In genomic region chr10:96910488-96911395, GRCh38 we compare ENCODE assay signal across 8 cellular contexts.
DNase-seq lines count a peak whose midpoint lies in the region; ATAC-seq, FAIRE-seq and TF ChIP-seq lines count a peak whose summit lies in the region.

No MANE protein-coding gene starts in this region.

- no peak overlapping the region for H3K9ac ChIP-seq in GM12878 (ENCODE audit: control insufficient read depth, insufficient read depth, low read length)

- H3K4me1 ChIP-seq in GM12878 (ENCODE audit: control insufficient read depth, insufficient read depth, low read length) = 0 out of 2 replicates have a peak, but pooled peaks cover 3% of the 10 kb centered on the region

- POLR2A ChIA-PET in GM12878 (lab: Charles Lee) = interaction anchor here (0.6 kb wide), 1 partner anchor 113 kb away, joined by 3 read pairs; no protein-coding TSS in a partner anchor

- no peaks in the 10 kb centered on the region for H3K9me3 ChIP-seq in GM12878 (replicated peaks; ENCODE audit: control insufficient read depth, insufficient read depth, low read length)

- no peak overlapping the region for H3K4me2 ChIP-seq in GM12878 (ENCODE audit: control insufficient read depth, insufficient read depth)

- peak; percentile 69 for TF ChIP-seq RAD21 in GM12878 (IDR thresholded peaks at IDR 0.05; ENCODE audit: insufficient read depth, low read depth, low read length)

- no peaks in the 10 kb centered on the region for H4K20me1 ChIP-seq in GM12878 (ENCODE audit: control insufficient read depth, insufficient read depth)

- H3K27ac ChIP-seq in GM12878 (ENCODE audit: control insufficient read depth, insufficient read depth) = peak overlapping the region; percentile 24; the same call in 1 of the 2 replicates

- no peak for FAIRE-seq in GM12878 (lab: Jason Lieb, UNC)

- no peaks in the 10 kb centered on the region for H3K27me3 ChIP-seq in GM12878 (replicated peaks in 1 of 2; ENCODE audit: control insufficient read depth in 2 of 2, insufficient read depth in 2 of 2, low read length in 1 of 2)

- SMC1A ChIA-PET in GM12878 (lab: Charles Lee; ENCODE audit: uncharacterized antibody, unreplicated experiment) = interaction anchor here (0.8 to 4.4 kb wide), 18 partner anchors 9 to 536 kb away, joined by 3 to 70 read pairs (median 4); no protein-coding TSS in a partner anchor

- ATAC-seq in Right ventricle myocardium superior (ENCODE audit: poor library complexity) = peak; percentile 53
- no peak for ATAC-seq in Right ventricle myocardium inferior
- peak; percentile 84 for ATAC-seq in GM12878

- peak; percentile 65 to 67 (median 66) for TF ChIP-seq CTCF in GM12878 (IDR thresholded peaks at IDR 0.05 in 2 of 3, conservative IDR thresholded peaks at IDR 0.05 in 1 of 3; ENCODE audit: control insufficient read depth in 2 of 3, extremely low read depth in 1 of 3, insufficient read depth in 1 of 3, low read depth in 3 of 3, low read length in 3 of 3)

- peaks cover 2 to 5% of the 10 kb centered on the region in 2 experiments for H3K36me3 ChIP-seq in GM12878 (ENCODE audit: control insufficient read depth in 2 of 2, insufficient read depth in 2 of 2, low read length in 1 of 2)

- CTCF ChIA-PET in GM12878 (lab: Yijun Ruan, JAX) = interaction anchor here (0.6 to 3.9 kb wide), 41 partner anchors 7 to 165 kb away, joined by 3 to 110 read pairs (median 4); no protein-coding TSS in a partner anchor

- in situ Hi-C loops in GM12878 (cut with MboI) = no loop called here

- no peak for TF ChIP-seq POLR2A in GM12878 (IDR thresholded peaks at IDR 0.05; ENCODE audit: low read depth, low read length)

- H3K79me2 ChIP-seq in GM12878 (ENCODE audit: control insufficient read depth, insufficient read depth, low read length) = peaks cover 21% of the 10 kb centered on the region

- RAD21 ChIA-PET in GM12878 (lab: Charles Lee; ENCODE audit: unreplicated experiment) = interaction anchor here (0.7 to 3.7 kb wide), 13 partner anchors 9 to 192 kb away, joined by 3 to 43 read pairs (median 3); no protein-coding TSS in a partner anchor

- DNase-seq in Right ventricle myocardium superior (no peak), Right ventricle myocardium inferior (ENCODE audit: missing footprints) (no peak), NAMALWA (ENCODE audit: low spot score) (peak; percentile 67), GM12878 (ENCODE audit: low read depth, low spot score) (peak; percentile 28), kidney tubule cell (ENCODE audit: low spot score) (peak; percentile 56), NCI-H1092 (lab: John Stamatoyannopoulos, UW) (no peak), GOT3 (lab: John Stamatoyannopoulos, UW) (no peak)
- no peak for DNase-seq in activated naive CD4-positive, alpha-beta T cell (lab: John Stamatoyannopoulos, UW)

- TF ChIP-seq EP300 in GM12878 (IDR thresholded peaks at IDR 0.05; ENCODE audit: borderline replicate concordance in 1 of 2, control insufficient read depth in 1 of 2, low read depth in 2 of 2, low read length in 2 of 2) = no peak

- BruUV-seq in GM12878 (replicated peaks; lab: Mats Ljungman, UMichigan) = TSS peak; percentile 6

- intact Hi-C loops in Right ventricle myocardium superior (cut with DNase I) = loop anchor here (5.0 kb wide), 1 partner anchor 117 kb away; no protein-coding TSS in a partner anchor
- intact Hi-C loops in Right ventricle myocardium inferior (cut with DNase I) = loop anchor here (5.0 kb wide), 2 partner anchors 78 to 112 kb away; partner anchors contain the start of gene LCOR
- intact Hi-C loops in GM12878 (cut with micrococcal nuclease; ENCODE audit: unreplicated experiment) = loop anchor here (1.0 to 5.0 kb wide), 2 partner anchors 78 to 115 kb away; partner anchors contain the start of gene LCOR

- H3K4me3 ChIP-seq in GM12878 = no peak overlapping the region

- WGBS in GM12878 (ENCODE audit: insufficient coverage, insufficient replicate concordance, low lambda C conversion rate, missing lambda C conversion rate) = 75% methylated on average over 13 of the region's 13 CpGs

- H2AFZ ChIP-seq in GM12878 (ENCODE audit: control insufficient read depth, low read depth, low read length) = no peak overlapping the region

TF ChIP-seq in GM12878, 131 proteins besides CTCF, POLR2A, EP300 and RAD21:
- TF ChIP-seq GATAD2B (conservative IDR thresholded peaks at IDR 0.05; ENCODE audit: low read depth) = no peak
- TF ChIP-seq HDAC2 (IDR thresholded peaks at IDR 0.05) = no peak
- no peak for TF ChIP-seq ESRRA (IDR thresholded peaks at IDR 0.05; ENCODE audit: low read length)
- no peak for TF ChIP-seq YY1 (IDR thresholded peaks at IDR 0.05; ENCODE audit: low read depth, low read length)
- no peak for TF ChIP-seq CREB1 (IDR thresholded peaks at IDR 0.05; ENCODE audit: low read depth)
- no peak for TF ChIP-seq RB1 (IDR thresholded peaks at IDR 0.05; ENCODE audit: borderline replicate concordance)
- TF ChIP-seq ATF7 (IDR thresholded peaks at IDR 0.05; ENCODE audit: low read depth) = 0 out of 2 replicates have a peak, but pooled peaks have one; percentile 14
- TF ChIP-seq, protein P1, sequence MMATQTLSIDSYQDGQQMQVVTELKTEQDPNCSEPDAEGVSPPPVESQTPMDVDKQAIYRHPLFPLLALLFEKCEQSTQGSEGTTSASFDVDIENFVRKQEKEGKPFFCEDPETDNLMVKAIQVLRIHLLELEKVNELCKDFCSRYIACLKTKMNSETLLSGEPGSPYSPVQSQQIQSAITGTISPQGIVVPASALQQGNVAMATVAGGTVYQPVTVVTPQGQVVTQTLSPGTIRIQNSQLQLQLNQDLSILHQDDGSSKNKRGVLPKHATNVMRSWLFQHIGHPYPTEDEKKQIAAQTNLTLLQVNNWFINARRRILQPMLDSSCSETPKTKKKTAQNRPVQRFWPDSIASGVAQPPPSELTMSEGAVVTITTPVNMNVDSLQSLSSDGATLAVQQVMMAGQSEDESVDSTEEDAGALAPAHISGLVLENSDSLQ (IDR thresholded peaks at IDR 0.05) = peak; percentile 55; the same call in 1 of the 2 replicates
- TF ChIP-seq IKZF1 (conservative IDR thresholded peaks at IDR 0.05) = no peak
- TF ChIP-seq IRF4 (IDR thresholded peaks at IDR 0.05; ENCODE audit: low read depth, low read length) = no peak
- no peak for TF ChIP-seq DPF2 (IDR thresholded peaks at IDR 0.05)
- TF ChIP-seq SMC3 (IDR thresholded peaks at IDR 0.05; ENCODE audit: borderline replicate concordance, low read length) = peak; percentile 56; the same call in 1 of the 2 replicates
- TF ChIP-seq STAT1 (conservative IDR thresholded peaks at IDR 0.05) = no peak
- TF ChIP-seq SUZ12 (IDR thresholded peaks at IDR 0.05; ENCODE audit: unreplicated experiment) = no peak
- TF ChIP-seq NR2F1 (conservative IDR thresholded peaks at IDR 0.05) = no peak

Comparison
In these comparisons a context has a peak if more than half of its experiments do, and no peak if none do; other contexts are left out.
1. DNase-seq: peak in NAMALWA (single experiment), GM12878 (single experiment) and kidney tubule cell (single experiment); none in Right ventricle myocardium superior (single experiment), Right ventricle myocardium inferior (single experiment), NCI-H1092 (single experiment), GOT3 (single experiment) and activated naive CD4-positive, alpha-beta T cell (0 of 4).